In genomic region chr21:46425566-46425965, GRCh38 we compare ENCODE assay signal across 11 cellular contexts. TPM values are rescaled to one million over a fixed set of nuclear protein-coding genes. Genes with fewer than 3 reads are reported as not detected.
DNase-seq lines count a peak whose midpoint lies in the region; ATAC-seq, FAIRE-seq and TF ChIP-seq lines count a peak whose summit lies in the region.
"Had no signal": no experiment of that assay in that cellular context is flagged by ENCODE, and none has a peak within 500 bp of the region (broad histone marks: within the 10 kb centered on the region; RNA-seq: fewer than 3 reads in every experiment).

No MANE protein-coding gene starts in this region.

- H3K9me3 ChIP-seq in HEK293 (ENCODE audit: control insufficient read depth, insufficient read depth, low read depth, low read length) (no peaks in the 10 kb centered on the region), GM12878 (replicated peaks; ENCODE audit: control insufficient read depth, insufficient read depth, low read length) (no peaks in the 10 kb centered on the region), ascending aorta (no peaks in the 10 kb centered on the region), BE2C (no peaks in the 10 kb centered on the region)
- H3K9me3 ChIP-seq: transverse colon had no signal

- peak; percentile 56; the same call in 1 of the 2 replicates for TF ChIP-seq POLR2A in GM12878 (IDR thresholded peaks at IDR 0.05; ENCODE audit: low read depth, low read length)

- 97% methylated on average over 12 of the region's 22 CpGs for WGBS in GM12878 (ENCODE audit: insufficient coverage, insufficient replicate concordance, low lambda C conversion rate, missing lambda C conversion rate)

- in situ Hi-C loops in GM12878 (cut with MboI), result no loop called here
- in situ Hi-C loops in brain microvascular endothelial cell (cut with HindIII; ENCODE audit: low pct_ligation_motif_present, low sequenced_read_pairs), result no loop called here

- no peak for FAIRE-seq in GM12878 (lab: Jason Lieb, UNC)
- FAIRE-seq: GM18507 had no signal

- SMC1A ChIA-PET in GM12878 (lab: Charles Lee; ENCODE audit: uncharacterized antibody, unreplicated experiment), result no interaction called here

- CTCF ChIA-PET in HEK293 (lab: Yijun Ruan, JAX), result no interaction called here
- CTCF ChIA-PET in GM12878 (lab: Yijun Ruan, JAX), result interaction anchor here (0.6 kb wide), 1 partner anchor 282 kb away, joined by 3 read pairs; no protein-coding TSS in a partner anchor

- H3K36me3 ChIP-seq in HEK293 (ENCODE audit: control insufficient read depth in 2 of 2, insufficient read depth in 1 of 2, low read length in 2 of 2) (peaks cover 11 to 83% of the 10 kb centered on the region in 2 experiments; a peak in 2 of 3 replicates), GM12878 (ENCODE audit: control insufficient read depth in 2 of 2, insufficient read depth in 2 of 2, low read length in 1 of 2) (peaks cover 6 to 16% of the 10 kb centered on the region in 2 experiments), brain microvascular endothelial cell (replicated peaks) (peaks cover 34% of the 10 kb centered on the region), ascending aorta (peaks cover 46 to 77% of the 10 kb centered on the region in 2 donors), BE2C (peaks cover 53% of the 10 kb centered on the region)

- no peak for TF ChIP-seq EP300 in GM12878 (IDR thresholded peaks at IDR 0.05; ENCODE audit: borderline replicate concordance in 1 of 2, control insufficient read depth in 1 of 2, low read depth in 2 of 2, low read length in 2 of 2)

- no peak overlapping the region for H2AFZ ChIP-seq in GM12878 (ENCODE audit: control insufficient read depth, low read depth, low read length)

- no peak overlapping the region for H3K9ac ChIP-seq in GM12878 (ENCODE audit: control insufficient read depth, insufficient read depth, low read length)

- no TSS peak for BruUV-seq in GM12878 (replicated peaks; lab: Mats Ljungman, UMichigan)

- no peak for TF ChIP-seq CTCF in HEK293 (tag by site-specific recombination; IDR thresholded peaks at IDR 0.05)
- no peak for TF ChIP-seq CTCF in GM12878 (IDR thresholded peaks at IDR 0.05 in 2 of 3, conservative IDR thresholded peaks at IDR 0.05 in 1 of 3; ENCODE audit: control insufficient read depth in 2 of 3, extremely low read depth in 1 of 3, insufficient read depth in 1 of 3, low read depth in 3 of 3, low read length in 3 of 3)
- TF ChIP-seq CTCF in brain microvascular endothelial cell (IDR thresholded peaks at IDR 0.05; ENCODE audit: low read depth, low read length, missing control alignments), result no peak
- no peak for TF ChIP-seq CTCF in ascending aorta (IDR thresholded peaks at IDR 0.05)
- no peak for TF ChIP-seq CTCF in BE2C (IDR thresholded peaks at IDR 0.05; ENCODE audit: low read depth, low read length)

- no peak overlapping the region for H3K4me2 ChIP-seq in GM12878 (ENCODE audit: control insufficient read depth, insufficient read depth)

- no peaks in the 10 kb centered on the region for H4K20me1 ChIP-seq in GM12878 (ENCODE audit: control insufficient read depth, insufficient read depth)

- H3K79me2 ChIP-seq in GM12878 (ENCODE audit: control insufficient read depth, insufficient read depth, low read length), result no peaks in the 10 kb centered on the region

- ATAC-seq in GM12878, result no peak
- ATAC-seq: HCT116 had no signal

- H3K27me3 ChIP-seq in GM12878 (replicated peaks in 1 of 2; ENCODE audit: control insufficient read depth in 2 of 2, insufficient read depth in 2 of 2, low read length in 1 of 2) (no peaks in the 10 kb centered on the region), brain microvascular endothelial cell (replicated peaks) (no peaks in the 10 kb centered on the region), ascending aorta (no peaks in the 10 kb centered on the region), BE2C (no peaks in the 10 kb centered on the region)
- H3K27me3 ChIP-seq: transverse colon had no signal

- POLR2A ChIA-PET in HEK293 (lab: Yijun Ruan, JAX), result no interaction called here
- POLR2A ChIA-PET in GM12878 (lab: Charles Lee), result no interaction called here

- TF ChIP-seq RAD21 in GM12878 (IDR thresholded peaks at IDR 0.05; ENCODE audit: insufficient read depth, low read depth, low read length), result no peak

- intact Hi-C loops in GM12878 (cut with micrococcal nuclease; ENCODE audit: unreplicated experiment), result no loop called here
- intact Hi-C loops in ascending aorta (cut with DNase I), result no loop called here

- DNase-seq in activated CD4-positive, alpha-beta T cell treated with anti-CD3 and anti-CD28 coated beads, Interleukin-2, amount 50 U/mL, for 48 hours, result peak; percentile 13 to 33
- DNase-seq in GM12878 (ENCODE audit: low read depth, low spot score), result no peak
- peak; percentile 32 for DNase-seq in stimulated activated CD8-positive, alpha-beta memory T cell treated with anti-CD3 and anti-CD28 coated beads, Interleukin-15, amount 100 ng/mL, for 24 hours (ENCODE audit: low read depth)
- no peak for DNase-seq in brain microvascular endothelial cell
- DNase-seq in ascending aorta (ENCODE audit: low spot score in 2 of 2), result no peak
- no peak for DNase-seq in BE2C
- no peak for DNase-seq in ecto neural progenitor cell (ENCODE audit: low spot score)
- DNase-seq: transverse colon had no signal

- no peak overlapping the region for H3K27ac ChIP-seq in HEK293 (ENCODE audit: extremely low read depth, low read depth, low read length)
- H3K27ac ChIP-seq in GM12878 (ENCODE audit: control insufficient read depth, insufficient read depth), result no peak overlapping the region
- no peak overlapping the region for H3K27ac ChIP-seq in brain microvascular endothelial cell
- H3K27ac ChIP-seq in ascending aorta, result no peak overlapping the region

- H3K4me1 ChIP-seq in HEK293 (ENCODE audit: control insufficient read depth, insufficient read depth, low read length) (no peaks in the 10 kb centered on the region), GM12878 (ENCODE audit: control insufficient read depth, insufficient read depth, low read length) (no peaks in the 10 kb centered on the region), ascending aorta (no peaks in the 10 kb centered on the region), BE2C (no peaks in the 10 kb centered on the region)
- H3K4me1 ChIP-seq: transverse colon had no signal

- H3K4me3 ChIP-seq in HEK293 (ENCODE audit: low read depth, low read length) (no peak overlapping the region), GM12878 (no peak overlapping the region), brain microvascular endothelial cell (ENCODE audit: low read depth, low read length) (no peak overlapping the region), ascending aorta (no peak overlapping the region), BE2C (ENCODE audit: low read depth, low read length) (no peak overlapping the region)
- H3K4me3 ChIP-seq: transverse colon had no signal

- RAD21 ChIA-PET in GM12878 (lab: Charles Lee; ENCODE audit: unreplicated experiment), result no interaction called here

TF ChIP-seq in HEK293, 187 proteins besides CTCF, POLR2A, EP300 and RAD21:
- TF ChIP-seq KLF9 (tag by site-specific recombination; IDR thresholded peaks at IDR 0.05; ENCODE audit: low read depth) (0 out of 2 replicates have a peak, but pooled peaks have one; percentile 19), RBAK (tag by site-specific recombination; IDR thresholded peaks at IDR 0.05) (no peak)

TF ChIP-seq in GM12878, 131 proteins besides CTCF, POLR2A, EP300 and RAD21 (continues in another document):
- no peak for TF ChIP-seq EED (IDR thresholded peaks at IDR 0.05; ENCODE audit: low read depth)
- no peak for TF ChIP-seq STAT1 (conservative IDR thresholded peaks at IDR 0.05)
- no peak for TF ChIP-seq MTA2 (IDR thresholded peaks at IDR 0.05; ENCODE audit: low read depth)
- no peak for TF ChIP-seq RBBP5 (conservative IDR thresholded peaks at IDR 0.05)
- no peak for TF ChIP-seq CREB1 (IDR thresholded peaks at IDR 0.05; ENCODE audit: low read depth)
- no peak for TF ChIP-seq ASH2L (IDR thresholded peaks at IDR 0.05; ENCODE audit: borderline replicate concordance, low read depth)
- TF ChIP-seq IKZF2 (IDR thresholded peaks at IDR 0.05), result no peak
- no peak for TF ChIP-seq SKIL (IDR thresholded peaks at IDR 0.05; ENCODE audit: low read depth, poor library complexity, severe bottlenecking)
- TF ChIP-seq SUPT20H (IDR thresholded peaks at IDR 0.05; ENCODE audit: borderline replicate concordance, control insufficient read depth, low read depth, low read length), result no peak
- TF ChIP-seq SIN3A (IDR thresholded peaks at IDR 0.05; ENCODE audit: low read depth, low read length), result no peak

RNA-seq across cellular contexts. Expression of gene DIP2A, which starts 33.1 kb away (rescaled TPM):
- total RNA-seq in GM12878 (2013; cell fraction: nucleolus; rRNA removed), result 193 and 219 TPM in 2 replicates
- total RNA-seq in GM12878 (2014; rRNA removed) (10.5 and 11.2 TPM in 2 replicates), GM12878 (2014; rRNA removed; fragmentation: Illumina TruSeq; extraction: Trizol) (9.5 and 10.1 TPM in 2 replicates), GM12878 (2021) (16.8 and 21.1 TPM in 2 replicates), ascending aorta (72.8 TPM)
- 9.7 TPM for polyA plus RNA-seq in GM12878 (2011; ENCODE audit: low read depth)
- polyA plus RNA-seq in GM12878 (2011; rRNA removed) (23.3 and 25.5 TPM in 2 replicates), GM12878 (2014; fragmentation: Illumina TruSeq; extraction: Trizol) (10.7 and 13.2 TPM in 2 replicates), GM12878 (2014; fragmentation: Nextera tagmentation; extraction: Ambion mirVana) (1 to 10 TPM; 1.7 to 3.4 TPM), GM12878 (2014; rRNA removed) (17.0 and 20.4 TPM in 2 replicates), GM12878 (2016; fragmentation: Nextera tagmentation; extraction: Ambion mirVana) (10 to 100 TPM; 11.2 to 14.2 TPM)
- polyA plus RNA-seq in GM12878 (2011; cell fraction: cytosol; rRNA removed), result 15.5 and 21.6 TPM in 2 replicates
- 108 and 127 TPM in 2 replicates for polyA plus RNA-seq in GM12878 (2011; cell fraction: nucleus; rRNA removed)
- polyA plus RNA-seq in GM12878 (2012), result 12.8 and 17.1 TPM in 2 replicates
- 34.2 and 43.2 TPM in 2 replicates for polyA minus RNA-seq in GM12878 (2011; rRNA and poly(A)+ RNA removed)
- polyA minus RNA-seq in GM12878 (2011; cell fraction: cytosol; rRNA and poly(A)+ RNA removed), result 9.0 and 11.2 TPM in 2 replicates
- 48.4 and 77.5 TPM in 2 replicates for polyA minus RNA-seq in GM12878 (2011; cell fraction: nucleus; rRNA and poly(A)+ RNA removed)
- 15.9 TPM for polyA plus RNA-seq in BE2C (2012; ENCODE audit: insufficient read depth, insufficient read length, low read depth)

Comparison
In these comparisons a context has a peak if more than half of its experiments do, and no peak if none do; other contexts are left out.
1. DNase-seq: peak in activated CD4-positive, alpha-beta T cell treated with anti-CD3 and anti-CD28 coated beads, Interleukin-2, amount 50 U/mL, for 48 hours (2 of 2) and stimulated activated CD8-positive, alpha-beta memory T cell treated with anti-CD3 and anti-CD28 coated beads, Interleukin-15, amount 100 ng/mL, for 24 hours (single experiment); none in GM12878 (single experiment), brain microvascular endothelial cell (single experiment), ascending aorta (0 of 2), BE2C (single experiment) and ecto neural progenitor cell (single experiment).